Comparison of ENCODE assay signal across 17 cellular contexts in genomic region chr12:32309811-32310755, GRCh38.
DNase-seq lines count a peak whose midpoint lies in the region; ATAC-seq lines count a peak whose summit lies in the region.
"Had no signal": no experiment of that assay in that cellular context is flagged by ENCODE, and none has a peak within 500 bp of the region (broad histone marks: within the 10 kb centered on the region; RNA-seq: fewer than 3 reads in every experiment).

No MANE protein-coding gene starts in this region.

- H3K4me1 ChIP-seq in mesodermal cell (ENCODE audit: control insufficient read depth, insufficient read depth, low read length, poor library complexity, severe bottlenecking): peaks cover 8% of the 10 kb centered on the region

- H3K4me3 Mint-ChIP-seq in activated CD4-positive, alpha-beta memory T cell treated with anti-CD3 and anti-CD28 coated beads for 36 hours: no peak overlapping the region
- H3K4me3 Mint-ChIP-seq: activated naive CD8-positive, alpha-beta T cell treated with anti-CD3 and anti-CD28 coated beads, Interleukin-2, amount 50 U/mL, for 24 hours; effector memory CD8-positive, alpha-beta T cell had no signal

- peak overlapping the region; percentile 59 for H3K27ac ChIP-seq in mesodermal cell (ENCODE audit: low read depth, low read length, severe bottlenecking)
- H3K27ac ChIP-seq: C4-2B, stomach had no signal

- no peaks in the 10 kb centered on the region for H3K4me1 Mint-ChIP-seq in activated CD4-positive, alpha-beta memory T cell treated with anti-CD3 and anti-CD28 coated beads for 36 hours (ENCODE audit: low read depth)
- H3K4me1 Mint-ChIP-seq: activated naive CD8-positive, alpha-beta T cell treated with anti-CD3 and anti-CD28 coated beads, Interleukin-2, amount 50 U/mL, for 24 hours had no signal

- 93% methylated on average over 3 to 8 of the region's 10 CpGs for WGBS in mesodermal cell (ENCODE audit: insufficient coverage in 2 of 2), 2 experiments

- DNase-seq in DMS153 (lab: John Stamatoyannopoulos, UW): peak; percentile 14
- peak; percentile 15 for DNase-seq in NCI-H1694 treated with DMSO at 0.1 percent for 48 hours (lab: John Stamatoyannopoulos, UW)
- DNase-seq in cerebellar cortex (ENCODE audit: low spot score): peak; percentile 28
- DNase-seq in activated CD4-positive, alpha-beta memory T cell treated with anti-CD3 and anti-CD28 coated beads for 36 hours: no peak
- DNase-seq: activated naive CD8-positive, alpha-beta T cell treated with anti-CD3 and anti-CD28 coated beads, Interleukin-2, amount 50 U/mL, for 24 hours; effector memory CD8-positive, alpha-beta T cell; hypothalamus; NCI-H187; RPMI8226; stimulated activated CD4-positive, alpha-beta T cell treated with anti-CD3 and anti-CD28 coated beads, Interleukin-4, amount 100 ng/mL, for 4 hours; stomach; T1000 had no signal

- CTCF ChIA-PET in activated CD4-positive, alpha-beta memory T cell treated with anti-CD3 and anti-CD28 coated beads for 36 hours (lab: Charles Lee): interaction anchor here (1.3 to 4.0 kb wide), 5 partner anchors 247 to 657 kb away, joined by 3 to 49 read pairs (median 8); no protein-coding TSS in a partner anchor

- no peaks in the 10 kb centered on the region for H3K36me3 Mint-ChIP-seq in activated CD4-positive, alpha-beta memory T cell treated with anti-CD3 and anti-CD28 coated beads for 36 hours

- H3K4me3 ChIP-seq in mesodermal cell (ENCODE audit: extremely low read depth, insufficient read depth, low read length, poor library complexity, severe bottlenecking): no peak overlapping the region
- H3K4me3 ChIP-seq: stomach had no signal

- H3K9me3 ChIP-seq in mesodermal cell (ENCODE audit: control insufficient read depth, low read length): no peaks in the 10 kb centered on the region
- H3K9me3 ChIP-seq: stomach had no signal

- no peak overlapping the region for H3K27ac Mint-ChIP-seq in activated CD4-positive, alpha-beta memory T cell treated with anti-CD3 and anti-CD28 coated beads for 36 hours
- H3K27ac Mint-ChIP-seq: activated naive CD8-positive, alpha-beta T cell treated with anti-CD3 and anti-CD28 coated beads, Interleukin-2, amount 50 U/mL, for 24 hours had no signal

- ATAC-seq in HG02852 (IDR thresholded peaks at IDR 0.05; ENCODE audit: unreplicated experiment) (no peak), HG03280 (IDR thresholded peaks at IDR 0.05; ENCODE audit: unreplicated experiment) (no peak), GM18858 (IDR thresholded peaks at IDR 0.05; ENCODE audit: unreplicated experiment) (no peak)
- ATAC-seq: activated naive CD8-positive, alpha-beta T cell treated with anti-CD3 and anti-CD28 coated beads, Interleukin-2, amount 50 U/mL, for 24 hours; effector memory CD8-positive, alpha-beta T cell had no signal

- H3K9me3 Mint-ChIP-seq in activated CD4-positive, alpha-beta memory T cell treated with anti-CD3 and anti-CD28 coated beads for 36 hours: no peaks in the 10 kb centered on the region
- H3K9me3 Mint-ChIP-seq: activated naive CD8-positive, alpha-beta T cell treated with anti-CD3 and anti-CD28 coated beads, Interleukin-2, amount 50 U/mL, for 24 hours; effector memory CD8-positive, alpha-beta T cell had no signal

- H3K36me3 ChIP-seq in mesodermal cell (ENCODE audit: control insufficient read depth, insufficient read depth, low read length): peaks cover 15% of the 10 kb centered on the region

- POLR2A ChIA-PET in activated CD4-positive, alpha-beta memory T cell treated with anti-CD3 and anti-CD28 coated beads for 36 hours (lab: Charles Lee): no interaction called here

- intact Hi-C loops in activated CD4-positive, alpha-beta memory T cell treated with anti-CD3 and anti-CD28 coated beads for 36 hours (cut with micrococcal nuclease): loop anchor here (10.0 kb wide), 1 partner anchor 345 kb away; no protein-coding TSS in a partner anchor

- no peaks in the 10 kb centered on the region for H3K27me3 Mint-ChIP-seq in activated CD4-positive, alpha-beta memory T cell treated with anti-CD3 and anti-CD28 coated beads for 36 hours
- H3K27me3 Mint-ChIP-seq: activated naive CD8-positive, alpha-beta T cell treated with anti-CD3 and anti-CD28 coated beads, Interleukin-2, amount 50 U/mL, for 24 hours; effector memory CD8-positive, alpha-beta T cell had no signal
